3 cellular contexts compared by ENCODE assay signal in the genomic region with DNA sequence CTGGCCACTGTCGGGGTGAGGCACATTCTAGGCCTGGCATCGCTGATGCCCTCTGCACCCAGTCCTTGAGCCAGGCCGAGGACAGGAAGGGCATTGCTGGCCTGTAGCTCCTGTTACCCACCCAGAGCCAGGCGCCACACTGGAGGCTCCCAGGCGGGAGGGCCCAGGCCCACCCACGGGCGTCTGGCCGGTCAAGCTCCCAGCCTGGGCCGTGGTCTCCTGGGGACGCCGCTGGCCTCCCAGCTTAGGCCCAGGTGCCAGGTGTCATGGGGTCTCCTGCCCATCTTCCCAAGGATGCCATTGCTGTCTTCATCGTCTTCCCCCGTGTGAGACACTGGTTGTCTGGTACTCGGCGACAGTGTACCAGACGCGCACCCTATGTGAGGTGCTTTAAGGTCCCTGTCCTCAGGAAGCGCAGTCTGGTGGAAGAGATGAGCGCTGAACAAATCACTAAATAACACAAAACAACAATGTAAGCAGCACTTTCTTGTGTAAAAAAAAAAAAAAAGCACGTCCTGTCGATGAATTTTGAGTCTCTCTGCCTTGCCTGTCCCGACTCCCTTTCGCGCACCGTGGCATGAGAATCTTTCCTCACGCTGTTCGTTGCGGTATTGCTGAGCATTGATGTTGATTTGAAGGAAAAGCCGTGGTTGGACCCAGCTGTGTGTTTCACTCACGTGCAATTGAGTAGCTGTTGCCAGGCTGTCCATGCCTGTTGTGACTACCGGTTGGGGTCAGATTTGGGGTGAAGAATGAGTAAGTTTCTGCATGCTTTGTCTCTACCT.
TF ChIP-seq lines count a peak whose summit lies in the region.

No MANE protein-coding gene starts in this region.

TF ChIP-seq in SK-N-SH, 30 proteins besides CTCF, POLR2A, EP300 and RAD21 (continued from another document):
- TF ChIP-seq, protein P1, sequence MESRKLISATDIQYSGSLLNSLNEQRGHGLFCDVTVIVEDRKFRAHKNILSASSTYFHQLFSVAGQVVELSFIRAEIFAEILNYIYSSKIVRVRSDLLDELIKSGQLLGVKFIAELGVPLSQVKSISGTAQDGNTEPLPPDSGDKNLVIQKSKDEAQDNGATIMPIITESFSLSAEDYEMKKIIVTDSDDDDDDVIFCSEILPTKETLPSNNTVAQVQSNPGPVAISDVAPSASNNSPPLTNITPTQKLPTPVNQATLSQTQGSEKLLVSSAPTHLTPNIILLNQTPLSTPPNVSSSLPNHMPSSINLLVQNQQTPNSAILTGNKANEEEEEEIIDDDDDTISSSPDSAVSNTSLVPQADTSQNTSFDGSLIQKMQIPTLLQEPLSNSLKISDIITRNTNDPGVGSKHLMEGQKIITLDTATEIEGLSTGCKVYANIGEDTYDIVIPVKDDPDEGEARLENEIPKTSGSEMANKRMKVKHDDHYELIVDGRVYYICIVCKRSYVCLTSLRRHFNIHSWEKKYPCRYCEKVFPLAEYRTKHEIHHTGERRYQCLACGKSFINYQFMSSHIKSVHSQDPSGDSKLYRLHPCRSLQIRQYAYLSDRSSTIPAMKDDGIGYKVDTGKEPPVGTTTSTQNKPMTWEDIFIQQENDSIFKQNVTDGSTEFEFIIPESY (IDR thresholded peaks at IDR 0.05; ENCODE audit: borderline replicate concordance, low read depth): no peak
- TF ChIP-seq JUND (IDR thresholded peaks at IDR 0.05) (no peak), EZH2phosphoT487 (IDR thresholded peaks at IDR 0.05; ENCODE audit: borderline replicate concordance, low read depth) (no peak), RFX5 (IDR thresholded peaks at IDR 0.05; ENCODE audit: low read length) (no peak), SMC3 (IDR thresholded peaks at IDR 0.05; ENCODE audit: low read depth, low read length) (no peak), NRF1 (IDR thresholded peaks at IDR 0.05; ENCODE audit: low read depth, low read length) (no peak), CHD2 (IDR thresholded peaks at IDR 0.05; ENCODE audit: low read length, partially characterized antibody) (no peak), RCOR1 (IDR thresholded peaks at IDR 0.05; ENCODE audit: low read length) (no peak)

TF ChIP-seq in SK-N-SH treated with all-trans-retinoic acid at 6 μM for 48 hours, 23 proteins besides CTCF, POLR2A, EP300 and RAD21 (continued from another document):
- TF ChIP-seq, protein P2, sequence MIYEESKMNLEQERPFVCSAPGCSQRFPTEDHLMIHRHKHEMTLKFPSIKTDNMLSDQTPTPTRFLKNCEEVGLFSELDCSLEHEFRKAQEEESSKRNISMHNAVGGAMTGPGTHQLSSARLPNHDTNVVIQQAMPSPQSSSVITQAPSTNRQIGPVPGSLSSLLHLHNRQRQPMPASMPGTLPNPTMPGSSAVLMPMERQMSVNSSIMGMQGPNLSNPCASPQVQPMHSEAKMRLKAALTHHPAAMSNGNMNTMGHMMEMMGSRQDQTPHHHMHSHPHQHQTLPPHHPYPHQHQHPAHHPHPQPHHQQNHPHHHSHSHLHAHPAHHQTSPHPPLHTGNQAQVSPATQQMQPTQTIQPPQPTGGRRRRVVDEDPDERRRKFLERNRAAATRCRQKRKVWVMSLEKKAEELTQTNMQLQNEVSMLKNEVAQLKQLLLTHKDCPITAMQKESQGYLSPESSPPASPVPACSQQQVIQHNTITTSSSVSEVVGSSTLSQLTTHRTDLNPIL (CRISPR knock-in tag; IDR thresholded peaks at IDR 0.05; ENCODE audit: low read depth): no peak
- no peak for TF ChIP-seq ZC3H10 (CRISPR knock-in tag; IDR thresholded peaks at IDR 0.05)
- no peak for TF ChIP-seq TOX (CRISPR knock-in tag; IDR thresholded peaks at IDR 0.05; ENCODE audit: borderline replicate concordance)
- TF ChIP-seq OSR1 (CRISPR knock-in tag; IDR thresholded peaks at IDR 0.05): no peak
- TF ChIP-seq BACH2 (CRISPR knock-in tag; IDR thresholded peaks at IDR 0.05; ENCODE audit: borderline replicate concordance): no peak
- no peak for TF ChIP-seq CSDC2 (CRISPR knock-in tag; IDR thresholded peaks at IDR 0.05)
- no peak for TF ChIP-seq ISL1 (CRISPR knock-in tag; IDR thresholded peaks at IDR 0.05)
- TF ChIP-seq ZNF565 (CRISPR knock-in tag; conservative IDR thresholded peaks at IDR 0.05; ENCODE audit: low read depth): no peak

TF ChIP-seq in HEK293, 187 proteins besides CTCF, POLR2A, EP300 and RAD21 (continued from another document):
- TF ChIP-seq, protein P3, sequence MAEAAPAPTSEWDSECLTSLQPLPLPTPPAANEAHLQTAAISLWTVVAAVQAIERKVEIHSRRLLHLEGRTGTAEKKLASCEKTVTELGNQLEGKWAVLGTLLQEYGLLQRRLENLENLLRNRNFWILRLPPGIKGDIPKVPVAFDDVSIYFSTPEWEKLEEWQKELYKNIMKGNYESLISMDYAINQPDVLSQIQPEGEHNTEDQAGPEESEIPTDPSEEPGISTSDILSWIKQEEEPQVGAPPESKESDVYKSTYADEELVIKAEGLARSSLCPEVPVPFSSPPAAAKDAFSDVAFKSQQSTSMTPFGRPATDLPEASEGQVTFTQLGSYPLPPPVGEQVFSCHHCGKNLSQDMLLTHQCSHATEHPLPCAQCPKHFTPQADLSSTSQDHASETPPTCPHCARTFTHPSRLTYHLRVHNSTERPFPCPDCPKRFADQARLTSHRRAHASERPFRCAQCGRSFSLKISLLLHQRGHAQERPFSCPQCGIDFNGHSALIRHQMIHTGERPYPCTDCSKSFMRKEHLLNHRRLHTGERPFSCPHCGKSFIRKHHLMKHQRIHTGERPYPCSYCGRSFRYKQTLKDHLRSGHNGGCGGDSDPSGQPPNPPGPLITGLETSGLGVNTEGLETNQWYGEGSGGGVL (tag by site-specific recombination; IDR thresholded peaks at IDR 0.05): no peak
- TF ChIP-seq KLF8 (tag by site-specific recombination; IDR thresholded peaks at IDR 0.05) (no peak), ZNF366 (tag by site-specific recombination; conservative IDR thresholded peaks at IDR 0.05) (no peak), ZBTB1 (tag by site-specific recombination; IDR thresholded peaks at IDR 0.05) (no peak), ZNF473 (tag by site-specific recombination; IDR thresholded peaks at IDR 0.05) (no peak), ZSCAN16 (tag by site-specific recombination; IDR thresholded peaks at IDR 0.05) (no peak)
- TF ChIP-seq, protein P4, sequence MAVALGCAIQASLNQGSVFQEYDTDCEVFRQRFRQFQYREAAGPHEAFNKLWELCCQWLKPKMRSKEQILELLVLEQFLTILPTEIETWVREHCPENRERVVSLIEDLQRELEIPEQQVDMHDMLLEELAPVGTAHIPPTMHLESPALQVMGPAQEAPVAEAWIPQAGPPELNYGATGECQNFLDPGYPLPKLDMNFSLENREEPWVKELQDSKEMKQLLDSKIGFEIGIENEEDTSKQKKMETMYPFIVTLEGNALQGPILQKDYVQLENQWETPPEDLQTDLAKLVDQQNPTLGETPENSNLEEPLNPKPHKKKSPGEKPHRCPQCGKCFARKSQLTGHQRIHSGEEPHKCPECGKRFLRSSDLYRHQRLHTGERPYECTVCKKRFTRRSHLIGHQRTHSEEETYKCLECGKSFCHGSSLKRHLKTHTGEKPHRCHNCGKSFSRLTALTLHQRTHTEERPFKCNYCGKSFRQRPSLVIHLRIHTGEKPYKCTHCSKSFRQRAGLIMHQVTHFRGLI (tag by site-specific recombination; IDR thresholded peaks at IDR 0.05): no peak
- TF ChIP-seq, protein P5, sequence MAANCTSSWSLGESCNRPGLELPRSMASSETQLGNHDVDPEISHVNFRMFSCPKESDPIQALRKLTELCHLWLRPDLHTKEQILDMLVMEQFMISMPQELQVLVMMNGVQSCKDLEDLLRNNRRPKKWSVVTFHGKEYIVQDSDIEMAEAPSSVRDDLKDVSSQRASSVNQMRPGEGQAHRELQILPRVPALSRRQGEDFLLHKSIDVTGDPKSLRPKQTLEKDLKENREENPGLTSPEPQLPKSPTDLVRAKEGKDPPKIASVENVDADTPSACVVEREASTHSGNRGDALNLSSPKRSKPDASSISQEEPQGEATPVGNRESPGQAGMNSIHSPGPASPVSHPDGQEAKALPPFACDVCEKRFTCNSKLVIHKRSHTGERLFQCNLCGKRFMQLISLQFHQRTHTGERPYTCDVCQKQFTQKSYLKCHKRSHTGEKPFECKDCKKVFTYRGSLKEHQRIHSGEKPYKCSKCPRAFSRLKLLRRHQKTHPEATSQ (tag by site-specific recombination; IDR thresholded peaks at IDR 0.05): no peak
- TF ChIP-seq, protein P6, sequence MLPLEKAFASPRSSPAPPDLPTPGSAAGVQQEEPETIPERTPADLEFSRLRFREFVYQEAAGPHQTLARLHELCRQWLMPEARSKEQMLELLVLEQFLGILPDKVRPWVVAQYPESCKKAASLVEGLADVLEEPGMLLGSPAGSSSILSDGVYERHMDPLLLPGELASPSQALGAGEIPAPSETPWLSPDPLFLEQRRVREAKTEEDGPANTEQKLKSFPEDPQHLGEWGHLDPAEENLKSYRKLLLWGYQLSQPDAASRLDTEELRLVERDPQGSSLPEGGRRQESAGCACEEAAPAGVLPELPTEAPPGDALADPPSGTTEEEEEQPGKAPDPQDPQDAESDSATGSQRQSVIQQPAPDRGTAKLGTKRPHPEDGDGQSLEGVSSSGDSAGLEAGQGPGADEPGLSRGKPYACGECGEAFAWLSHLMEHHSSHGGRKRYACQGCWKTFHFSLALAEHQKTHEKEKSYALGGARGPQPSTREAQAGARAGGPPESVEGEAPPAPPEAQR (tag by site-specific recombination; IDR thresholded peaks at IDR 0.05): no peak
